In genomic region chr17:50549256-50549941, GRCh38 we compare ENCODE assay signal across 22 cellular contexts. TPM values are rescaled to one million over a fixed set of nuclear protein-coding genes. Genes with fewer than 3 reads are reported as not detected.
"Had no signal": no experiment of that assay in that cellular context is flagged by ENCODE, and none has a peak within 500 bp of the region (broad histone marks: within the 10 kb centered on the region; RNA-seq: fewer than 3 reads in every experiment).

No MANE protein-coding gene starts in this region.

- DNase-seq: activated CD4-positive, alpha-beta T cell treated with anti-CD3 and anti-CD28 coated beads for 36 hours; activated CD4-positive, alpha-beta T cell treated with anti-CD3 and anti-CD28 coated beads, Interleukin-2, amount 50 U/mL, for 48 hours; anterior cingulate cortex; central memory CD4-positive, alpha-beta T cell; dorsolateral prefrontal cortex; foreskin fibroblast; naive B cell; SW 1271; transverse colon had no signal

- H3K4me3 Mint-ChIP-seq: activated CD4-positive, alpha-beta T cell treated with anti-CD3 and anti-CD28 coated beads for 36 hours; activated T-helper 1 cell treated with anti-CD3 and anti-CD28 coated beads, Interleukin-12 subunit alpha, Interleukin-12 subunit beta, Interleukin-2, Interleukin-4 antibody, amounts not matched to agents 30 ng/mL and 10 ng/mL and 1 ng/mL, durations not matched to agents 14 hours and 24 hours and 36 hours; stimulated activated naive CD8-positive, alpha-beta T cell treated with anti-CD3 and anti-CD28 coated beads, Interleukin-15, Interleukin-2, amounts not matched to agents 100 ng/mL and 50 ng/mL, for 24 hours; T-helper 2 cell treated with Interferon-gamma antibody and Interleukin-4, amounts not matched to agents 5 μg/mL and 100 μg/mL, for 36 hours; WTC11 had no signal

- H3K36me3 Mint-ChIP-seq: brain, naive B cell, WTC11 had no signal

- H3K36me3 ChIP-seq: transverse colon had no signal

- H3K9me3 Mint-ChIP-seq: activated T-helper 1 cell treated with anti-CD3 and anti-CD28 coated beads, Interleukin-12 subunit alpha, Interleukin-12 subunit beta, Interleukin-2, Interleukin-4 antibody, amounts not matched to agents 30 ng/mL and 10 ng/mL and 1 ng/mL, durations not matched to agents 14 hours and 24 hours and 36 hours; brain; naive B cell; stimulated activated naive CD8-positive, alpha-beta T cell treated with anti-CD3 and anti-CD28 coated beads, Interleukin-15, Interleukin-2, amounts not matched to agents 100 ng/mL and 50 ng/mL, for 24 hours; T-helper 2 cell treated with Interferon-gamma antibody and Interleukin-4, amounts not matched to agents 5 μg/mL and 100 μg/mL, for 36 hours; WTC11 had no signal

- H3K27ac ChIP-seq: epithelial cell of prostate, hepatocyte, skin epidermis, transverse colon, vagina had no signal

- H3K27me3 ChIP-seq: dorsolateral prefrontal cortex, hepatocyte, transverse colon, vagina had no signal

- ATAC-seq: activated CD4-positive, alpha-beta T cell treated with anti-CD3 and anti-CD28 coated beads for 36 hours; mucosa of descending colon; WTC11 had no signal

- H3K9me3 ChIP-seq: mucosa of descending colon, transverse colon, vagina had no signal

- H3K4me3 ChIP-seq: dorsolateral prefrontal cortex, hepatocyte, mucosa of descending colon, skin epidermis, transverse colon, vagina had no signal

- H3K27ac Mint-ChIP-seq: activated CD4-positive, alpha-beta T cell treated with anti-CD3 and anti-CD28 coated beads for 36 hours; activated T-helper 1 cell treated with anti-CD3 and anti-CD28 coated beads, Interleukin-12 subunit alpha, Interleukin-12 subunit beta, Interleukin-2, Interleukin-4 antibody, amounts not matched to agents 30 ng/mL and 10 ng/mL and 1 ng/mL, durations not matched to agents 14 hours and 24 hours and 36 hours; stimulated activated naive CD8-positive, alpha-beta T cell treated with anti-CD3 and anti-CD28 coated beads, Interleukin-15, Interleukin-2, amounts not matched to agents 100 ng/mL and 50 ng/mL, for 24 hours; T-helper 2 cell treated with Interferon-gamma antibody and Interleukin-4, amounts not matched to agents 5 μg/mL and 100 μg/mL, for 36 hours; WTC11 had no signal

RNA-seq across cellular contexts. Expression of gene CACNA1G, which starts 11.1 kb away (rescaled TPM):
- total RNA-seq: activated CD4-positive, alpha-beta T cell treated with anti-CD3 and anti-CD28 coated beads for 36 hours; lung microvascular endothelial cell had no signal

RNA-seq across cellular contexts. Expression of gene EPN3, which starts 16.9 kb away (rescaled TPM):
- total RNA-seq: activated CD4-positive, alpha-beta T cell treated with anti-CD3 and anti-CD28 coated beads for 36 hours; activated T-helper 1 cell treated with anti-CD3 and anti-CD28 coated beads, Interleukin-12 subunit alpha, Interleukin-12 subunit beta, Interleukin-2, Interleukin-4 antibody, amounts not matched to agents 30 ng/mL and 10 ng/mL and 1 ng/mL, durations not matched to agents 14 hours and 24 hours and 36 hours; lung microvascular endothelial cell; omental fat pad; posterior vena cava had no signal

RNA-seq across cellular contexts. Expression of gene MYCBPAP, which starts 41.2 kb away (rescaled TPM):
- total RNA-seq: vagina had no signal
